Comparison of ENCODE assay signal across 8 cellular contexts in the genomic region with DNA sequence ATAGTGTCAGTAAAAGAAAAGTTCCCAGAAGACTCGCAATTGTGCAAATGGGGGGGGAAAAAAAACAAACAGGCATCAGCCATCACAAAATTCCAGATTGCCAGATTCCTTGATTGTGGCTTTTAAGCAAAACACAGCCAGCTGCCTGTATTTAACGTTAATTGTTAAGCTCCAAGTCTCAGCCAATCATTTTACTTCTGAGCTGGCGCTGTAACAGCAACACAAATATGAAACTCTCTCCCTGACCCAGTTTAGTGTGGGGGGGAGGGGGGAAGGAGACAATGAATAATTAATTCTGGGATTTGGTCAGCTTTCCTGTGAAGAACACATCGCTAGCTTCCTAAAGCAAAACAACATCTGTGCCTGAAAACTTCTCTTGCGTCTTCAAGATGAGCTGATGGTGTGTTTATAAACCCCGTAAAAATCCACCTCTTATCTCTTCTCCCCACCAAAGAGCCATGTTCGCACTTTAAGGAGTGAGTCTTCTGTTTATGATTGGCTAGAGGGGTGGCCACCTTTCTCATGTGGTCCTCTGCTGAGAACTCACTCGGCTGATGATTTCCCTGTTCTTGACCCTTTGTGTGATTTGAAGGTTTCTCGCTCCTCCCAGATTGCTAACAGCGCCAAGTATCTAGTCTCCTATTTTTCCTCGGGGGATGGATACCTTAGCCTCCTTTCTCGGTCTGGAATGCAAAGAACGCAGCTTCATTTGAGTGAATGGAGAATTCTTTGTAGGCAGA.
DNase-seq lines count a peak whose midpoint lies in the region; ATAC-seq and TF ChIP-seq lines count a peak whose summit lies in the region.

No MANE protein-coding gene starts in this region.

- H2AFZ ChIP-seq in MM.1S (ENCODE audit: low read length) = peak overlapping the region; percentile 55

- H3K9me2 ChIP-seq in MM.1S (replicated peaks; ENCODE audit: insufficient read depth, low read length) = no peaks in the 10 kb centered on the region

- POLR2A ChIA-PET in AG04449 (lab: Yijun Ruan, JAX) = no interaction called here

- CTCF ChIA-PET in AG04449 (lab: Yijun Ruan, JAX) = interaction anchor here (0.6 to 5.9 kb wide), 21 partner anchors 9 to 923 kb away, joined by 3 to 98 read pairs (median 4); no protein-coding TSS in a partner anchor

- no peaks in the 10 kb centered on the region for H3K27me3 ChIP-seq in MM.1S (replicated peaks; ENCODE audit: insufficient read depth, low read length)

- no peaks in the 10 kb centered on the region for H3F3A ChIP-seq in MM.1S (ENCODE audit: insufficient read depth, low read length)

- no peak for TF ChIP-seq CTCF in AG04449 (IDR thresholded peaks at IDR 0.05; ENCODE audit: insufficient read depth, low read length, missing control alignments)
- no peak for TF ChIP-seq CTCF in MM.1S (IDR thresholded peaks at IDR 0.05; ENCODE audit: low read length)

- H3K9me3 ChIP-seq in MM.1S (replicated peaks; ENCODE audit: insufficient read depth, low read length) = no peaks in the 10 kb centered on the region

- no peak for ATAC-seq in HG03469 (IDR thresholded peaks at IDR 0.05; ENCODE audit: unreplicated experiment)

- no peak overlapping the region for H3K9ac ChIP-seq in MM.1S (ENCODE audit: low read length)

- H3K4me3 ChIP-seq in AG04449 (ENCODE audit: low read depth, low read length) = peak overlapping the region; percentile 51
- peak overlapping the region; percentile 52 for H3K4me3 ChIP-seq in MM.1S (ENCODE audit: low read length)

- H3K4me1 ChIP-seq in MM.1S (ENCODE audit: low read length) = no peaks in the 10 kb centered on the region

- DNase-seq in AG04449 (ENCODE audit: low read depth, low spot score) (no peak), MM.1S (no peak), dermis blood vessel endothelial cell (peak; percentile 22), midbrain (lab: John Stamatoyannopoulos, UW) (peak; percentile 2), AG08396 (ENCODE audit: low spot score) (no peak), ureter (ENCODE audit: low spot score) (no peak)
- no peak for DNase-seq in stimulated activated CD4-positive, alpha-beta T cell treated with anti-CD3 and anti-CD28 coated beads, Interleukin-2, amount 100 ng/mL, for 48 hours

- H3K79me2 ChIP-seq in MM.1S (ENCODE audit: low read length) = no peaks in the 10 kb centered on the region

- H4K20me1 ChIP-seq in MM.1S (ENCODE audit: insufficient read depth, low read length) = no peaks in the 10 kb centered on the region

- no peak overlapping the region for H3K27ac ChIP-seq in MM.1S (ENCODE audit: low read length)

- peak overlapping the region; percentile 64 for H3K4me2 ChIP-seq in MM.1S (ENCODE audit: low read depth, low read length)

- H3K36me3 ChIP-seq in MM.1S (replicated peaks; ENCODE audit: insufficient read depth, low read length) = no peaks in the 10 kb centered on the region

Comparison
In these comparisons a context has a peak if more than half of its experiments do, and no peak if none do; other contexts are left out.
1. DNase-seq: peak in dermis blood vessel endothelial cell (single experiment) and midbrain (single experiment); none in AG04449 (single experiment), MM.1S (single experiment), stimulated activated CD4-positive, alpha-beta T cell treated with anti-CD3 and anti-CD28 coated beads, Interleukin-2, amount 100 ng/mL, for 48 hours (0 of 2), AG08396 (single experiment) and ureter (single experiment).